21 cellular contexts compared by ENCODE assay signal in genomic region chr20:24953621-24954133, GRCh38. TPM values are rescaled to one million over a fixed set of nuclear protein-coding genes. Genes with fewer than 3 reads are reported as not detected.
DNase-seq lines count a peak whose midpoint lies in the region; ATAC-seq, FAIRE-seq and TF ChIP-seq lines count a peak whose summit lies in the region.
"Had no signal": no experiment of that assay in that cellular context is flagged by ENCODE, and none has a peak within 500 bp of the region (broad histone marks: within the 10 kb centered on the region; RNA-seq: fewer than 3 reads in every experiment).

No MANE protein-coding gene starts in this region.

- peaks cover 7 to 12% of the 10 kb centered on the region in 2 experiments for H3K27me3 ChIP-seq in HepG2 (ENCODE audit: control insufficient read depth in 1 of 2, insufficient read depth in 2 of 2, low read length in 2 of 2)
- H3K27me3 ChIP-seq: cardiac muscle cell, right atrium auricular region had no signal

- in situ Hi-C loops in HepG2 (cut with HindIII; ENCODE audit: extremely low pct_ligation_motif_present, low pct_unique_long_range_greater_than_20kb), result no loop called here

- no peaks in the 10 kb centered on the region; the same call in 1 of the 2 replicates for H4K20me1 ChIP-seq in HepG2 (ENCODE audit: insufficient read depth, low read length)

- POLR2A ChIA-PET in HepG2 (lab: Yijun Ruan, JAX), result no interaction called here

- ATAC-seq in activated CD8-positive, alpha-beta memory T cell treated with anti-CD3 and anti-CD28 coated beads, Interleukin-2, amount 10 ng/mL, durations not matched to agents 7 days and 5 days, result no peak
- ATAC-seq in HepG2, result no peak
- ATAC-seq: activated CD4-positive, CD25-positive, alpha-beta regulatory T cell treated with anti-CD3 and anti-CD28 coated beads, Interleukin-2, amount 50 U/mL, for 24 hours; PC-3 had no signal

- no peak overlapping the region for H3K27ac ChIP-seq in HepG2 (ENCODE audit: extremely low read length, insufficient read depth, low read length)
- H3K27ac ChIP-seq: cardiac muscle cell, right atrium auricular region had no signal

- peaks cover 50% of the 10 kb centered on the region for H3K4me1 Mint-ChIP-seq in T-helper 1 cell treated with Interleukin-12 subunit alpha and Interleukin-12 subunit beta and Interleukin-4 antibody, amounts not matched to agents 30 μg/mL and 1 μg/mL, for 36 hours (ENCODE audit: low read depth)
- H3K4me1 Mint-ChIP-seq in activated CD8-positive, alpha-beta memory T cell treated with anti-CD3 and anti-CD28 coated beads, Interleukin-2, amount 10 ng/mL, durations not matched to agents 7 days and 5 days, result peaks cover 58% of the 10 kb centered on the region
- peaks cover 59% of the 10 kb centered on the region for H3K4me1 Mint-ChIP-seq in stimulated activated naive CD8-positive, alpha-beta T cell treated with anti-CD3 and anti-CD28 coated beads, Interleukin-15, Interleukin-2, amounts not matched to agents 100 ng/mL and 50 ng/mL, for 24 hours (ENCODE audit: low read depth)

- no peak for TF ChIP-seq POLR2A in HepG2 (IDR thresholded peaks at IDR 0.05; ENCODE audit: insufficient read depth in 1 of 2, low read depth in 2 of 2, low read length in 2 of 2)

- peak overlapping the region; percentile 9 for H3K4me3 Mint-ChIP-seq in T-helper 1 cell treated with Interleukin-12 subunit alpha and Interleukin-12 subunit beta and Interleukin-4 antibody, amounts not matched to agents 30 μg/mL and 1 μg/mL, for 36 hours
- peak overlapping the region; percentile 58 for H3K4me3 Mint-ChIP-seq in activated CD8-positive, alpha-beta memory T cell treated with anti-CD3 and anti-CD28 coated beads, Interleukin-2, amount 10 ng/mL, durations not matched to agents 7 days and 5 days
- H3K4me3 Mint-ChIP-seq in stimulated activated naive CD8-positive, alpha-beta T cell treated with anti-CD3 and anti-CD28 coated beads, Interleukin-15, Interleukin-2, amounts not matched to agents 100 ng/mL and 50 ng/mL, for 24 hours, result peak overlapping the region; percentile 41

- peaks cover 49% of the 10 kb centered on the region for H3K36me3 Mint-ChIP-seq in T-helper 1 cell treated with Interleukin-12 subunit alpha and Interleukin-12 subunit beta and Interleukin-4 antibody, amounts not matched to agents 30 μg/mL and 1 μg/mL, for 36 hours (ENCODE audit: low read depth)
- peaks cover 51% of the 10 kb centered on the region for H3K36me3 Mint-ChIP-seq in activated CD8-positive, alpha-beta memory T cell treated with anti-CD3 and anti-CD28 coated beads, Interleukin-2, amount 10 ng/mL, durations not matched to agents 7 days and 5 days
- peaks cover 39% of the 10 kb centered on the region for H3K36me3 Mint-ChIP-seq in stimulated activated naive CD8-positive, alpha-beta T cell treated with anti-CD3 and anti-CD28 coated beads, Interleukin-15, Interleukin-2, amounts not matched to agents 100 ng/mL and 50 ng/mL, for 24 hours (ENCODE audit: low read depth)

- TF ChIP-seq RAD21 in HepG2 (CRISPR knock-in tag; IDR thresholded peaks at IDR 0.05), result no peak

- no peak overlapping the region for H3K9ac ChIP-seq in HepG2 (ENCODE audit: insufficient read depth, low read depth, low read length)

- no peaks in the 10 kb centered on the region for H3K27me3 Mint-ChIP-seq in T-helper 1 cell treated with Interleukin-12 subunit alpha and Interleukin-12 subunit beta and Interleukin-4 antibody, amounts not matched to agents 30 μg/mL and 1 μg/mL, for 36 hours (ENCODE audit: low read depth)
- H3K27me3 Mint-ChIP-seq in activated CD8-positive, alpha-beta memory T cell treated with anti-CD3 and anti-CD28 coated beads, Interleukin-2, amount 10 ng/mL, durations not matched to agents 7 days and 5 days, result no peaks in the 10 kb centered on the region
- H3K27me3 Mint-ChIP-seq in stimulated activated naive CD8-positive, alpha-beta T cell treated with anti-CD3 and anti-CD28 coated beads, Interleukin-15, Interleukin-2, amounts not matched to agents 100 ng/mL and 50 ng/mL, for 24 hours, result no peaks in the 10 kb centered on the region

- intact Hi-C loops in HepG2 (cut with micrococcal nuclease; ENCODE audit: unreplicated experiment), result no loop called here

- H3K9me3 ChIP-seq in HepG2 (ENCODE audit: low read length), result no peaks in the 10 kb centered on the region
- H3K9me3 ChIP-seq: right atrium auricular region had no signal

- 0 out of 2 replicates have a peak, but pooled peaks cover 5% of the 10 kb centered on the region for H3K4me1 ChIP-seq in HepG2 (ENCODE audit: insufficient read depth, low read length)

- TF ChIP-seq EP300 in HepG2 (IDR thresholded peaks at IDR 0.05; ENCODE audit: low read depth in 2 of 2, low read length in 2 of 2), result no peak
- no peak for TF ChIP-seq EP300 in HepG2 (CRISPR knock-in tag; IDR thresholded peaks at IDR 0.05; ENCODE audit: borderline replicate concordance)

- no TSS peak for BruUV-seq in HepG2 (replicated peaks; lab: Mats Ljungman, UMichigan)

- H3K4me3 ChIP-seq in HepG2 (replicated peaks in 1 of 3; ENCODE audit: insufficient read depth in 1 of 3, low read depth in 2 of 3, low read length in 3 of 3), result no peak overlapping the region
- H3K4me3 ChIP-seq: cardiac muscle cell, right atrium auricular region had no signal

- 91% methylated on average over 16 of the region's 16 CpGs for WGBS in HepG2 (ENCODE audit: low lambda C conversion rate)

- TF ChIP-seq CTCF in HepG2 (CRISPR knock-in tag; IDR thresholded peaks at IDR 0.05), result no peak

- FAIRE-seq in HepG2 (lab: Jason Lieb, UNC), result no peak
- FAIRE-seq: GM18507, kidney had no signal

- no peak for DNase-seq in T-helper 1 cell
- DNase-seq in activated CD8-positive, alpha-beta memory T cell treated with anti-CD3 and anti-CD28 coated beads, Interleukin-2, amount 10 ng/mL, durations not matched to agents 7 days and 5 days, result peak; percentile 61
- DNase-seq in HepG2 (ENCODE audit: low spot score), result no peak
- DNase-seq in COLO668 (lab: John Stamatoyannopoulos, UW; ENCODE audit: unreplicated experiment), result no peak
- no peak for DNase-seq in MV-4-11 (lab: John Stamatoyannopoulos, UW)
- DNase-seq in dermis blood vessel endothelial cell, result no peak
- DNase-seq: 8988T; activated effector memory CD4-positive, alpha-beta T cell treated with anti-CD3 and anti-CD28 coated beads, Interleukin-2, amount 50 U/mL, for 16 hours; IMR-90; kidney; NCI-H446; PC-3; stimulated activated CD4-positive, alpha-beta T cell treated with anti-CD3 and anti-CD28 coated beads, Interleukin-4, amount 100 ng/mL, for 24 hours; SW 1271 had no signal

- peak overlapping the region; percentile 77 for H3K27ac Mint-ChIP-seq in T-helper 1 cell treated with Interleukin-12 subunit alpha and Interleukin-12 subunit beta and Interleukin-4 antibody, amounts not matched to agents 30 μg/mL and 1 μg/mL, for 36 hours
- peak overlapping the region; percentile 100 for H3K27ac Mint-ChIP-seq in activated CD8-positive, alpha-beta memory T cell treated with anti-CD3 and anti-CD28 coated beads, Interleukin-2, amount 10 ng/mL, durations not matched to agents 7 days and 5 days
- peak overlapping the region; percentile 88 for H3K27ac Mint-ChIP-seq in stimulated activated naive CD8-positive, alpha-beta T cell treated with anti-CD3 and anti-CD28 coated beads, Interleukin-15, Interleukin-2, amounts not matched to agents 100 ng/mL and 50 ng/mL, for 24 hours

- no peak overlapping the region for H3K4me2 ChIP-seq in HepG2 (ENCODE audit: low read depth, low read length)

- H2AFZ ChIP-seq in HepG2 (ENCODE audit: low read length), result no peak overlapping the region

- CTCF ChIA-PET in activated CD8-positive, alpha-beta memory T cell treated with anti-CD3 and anti-CD28 coated beads, Interleukin-2, amount 10 ng/mL, durations not matched to agents 7 days and 5 days (lab: Charles Lee), result interaction anchor here (1.7 to 3.5 kb wide), 2 partner anchors 22 to 112 kb away, joined by 3 to 39 read pairs; no protein-coding TSS in a partner anchor
- CTCF ChIA-PET in HepG2 (lab: Yijun Ruan, JAX; ENCODE audit: low intra/inter-chr PET ratio, low total read pairs), result no interaction called here

- H3K79me2 ChIP-seq in HepG2 (ENCODE audit: insufficient read depth, low read length), result no peaks in the 10 kb centered on the region

- H3K9me3 Mint-ChIP-seq in T-helper 1 cell treated with Interleukin-12 subunit alpha and Interleukin-12 subunit beta and Interleukin-4 antibody, amounts not matched to agents 30 μg/mL and 1 μg/mL, for 36 hours, result peaks cover 2% of the 10 kb centered on the region
- no peaks in the 10 kb centered on the region for H3K9me3 Mint-ChIP-seq in activated CD8-positive, alpha-beta memory T cell treated with anti-CD3 and anti-CD28 coated beads, Interleukin-2, amount 10 ng/mL, durations not matched to agents 7 days and 5 days (ENCODE audit: low read depth)
- no peaks in the 10 kb centered on the region for H3K9me3 Mint-ChIP-seq in stimulated activated naive CD8-positive, alpha-beta T cell treated with anti-CD3 and anti-CD28 coated beads, Interleukin-15, Interleukin-2, amounts not matched to agents 100 ng/mL and 50 ng/mL, for 24 hours

- H3K36me3 ChIP-seq in HepG2 (replicated peaks in 1 of 2; ENCODE audit: control insufficient read depth in 1 of 2, insufficient read depth in 2 of 2, low read length in 2 of 2), result peaks cover 4% of the 10 kb centered on the region in 2 experiments; a peak in 3 of 5 replicates
- H3K36me3 ChIP-seq: cardiac muscle cell, right atrium auricular region had no signal

RNA-seq across cellular contexts. Expression of gene CST7, which starts 4.6 kb away (rescaled TPM):
- total RNA-seq in activated CD8-positive, alpha-beta memory T cell treated with anti-CD3 and anti-CD28 coated beads, Interleukin-2, amount 10 ng/mL, durations not matched to agents 7 days and 5 days, result 100 to 1,000 TPM; 177 to 202 TPM
- total RNA-seq in HepG2 (2016; rRNA removed; fragmentation: Illumina TruSeq; extraction: Trizol) (not detected in 2 replicates), dermis blood vessel endothelial cell (not detected in 2 replicates)
- total RNA-seq in HepG2 (2016; cell fraction: cytosol; rRNA removed; fragmentation: Illumina TruSeq; extraction: Trizol; ENCODE audit: low read depth), result not detected in 2 replicates
- total RNA-seq in HepG2 (2016; cell fraction: insoluble cytoplasmic fraction; rRNA removed; fragmentation: Illumina TruSeq; extraction: Trizol), result not detected in 2 replicates
- not detected in 2 replicates for total RNA-seq in HepG2 (2016; cell fraction: membrane; rRNA removed; fragmentation: Illumina TruSeq; extraction: Trizol)
- total RNA-seq in HepG2 (2016; cell fraction: nucleus; rRNA removed; fragmentation: Illumina TruSeq; extraction: Trizol), result not detected in 2 replicates
- not detected in 2 replicates for polyA plus RNA-seq in HepG2 (2011; rRNA removed)
- polyA plus RNA-seq in HepG2 (2011; cell fraction: cytosol; rRNA removed), result not detected in 2 replicates
- polyA plus RNA-seq in HepG2 (2011; cell fraction: nucleus; rRNA removed), result not detected in 2 replicates
- polyA plus RNA-seq in HepG2 (2012), result not detected in 2 replicates
- not detected in 2 replicates for polyA plus RNA-seq in HepG2 (2016; cell fraction: cytosol; fragmentation: Illumina TruSeq; extraction: Trizol; ENCODE audit: low read depth)
- polyA plus RNA-seq in HepG2 (2016; cell fraction: insoluble cytoplasmic fraction; fragmentation: Illumina TruSeq; extraction: Trizol; ENCODE audit: low read depth), result not detected in 2 replicates
- polyA plus RNA-seq in HepG2 (2016; cell fraction: membrane; fragmentation: Illumina TruSeq; extraction: Trizol; ENCODE audit: low read depth), result not detected in 2 replicates
- not detected in 2 replicates for polyA plus RNA-seq in HepG2 (2016; cell fraction: nucleus; fragmentation: Illumina TruSeq; extraction: Trizol; ENCODE audit: insufficient read depth, low read depth)
- polyA minus RNA-seq in HepG2 (2011; rRNA and poly(A)+ RNA removed; ENCODE audit: low replicate concordance), result not detected in 2 replicates
- not detected in 2 replicates for polyA minus RNA-seq in HepG2 (2011; cell fraction: cytosol; rRNA and poly(A)+ RNA removed)
- not detected in 2 replicates for polyA minus RNA-seq in HepG2 (2011; cell fraction: nucleus; rRNA and poly(A)+ RNA removed)
- total RNA-seq: cardiac muscle cell, glomerular endothelial cell, IMR-90, PC-3 had no signal
- polyA plus RNA-seq: IMR-90 had no signal

RNA-seq across cellular contexts. Expression of gene APMAP, which starts 38.9 kb away (rescaled TPM):
- 10 to 100 TPM; 47.5 to 56.0 TPM for total RNA-seq in activated CD8-positive, alpha-beta memory T cell treated with anti-CD3 and anti-CD28 coated beads, Interleukin-2, amount 10 ng/mL, durations not matched to agents 7 days and 5 days
- total RNA-seq in HepG2 (2016; rRNA removed; fragmentation: Illumina TruSeq; extraction: Trizol) (96.9 and 214 TPM in 2 replicates), dermis blood vessel endothelial cell (90.7 and 94.6 TPM in 2 replicates)
- total RNA-seq in HepG2 (2016; cell fraction: cytosol; rRNA removed; fragmentation: Illumina TruSeq; extraction: Trizol; ENCODE audit: low read depth), result 20.1 and 22.7 TPM in 2 replicates
- total RNA-seq in HepG2 (2016; cell fraction: insoluble cytoplasmic fraction; rRNA removed; fragmentation: Illumina TruSeq; extraction: Trizol), result 98.2 and 226 TPM in 2 replicates
- 41.7 and 44.7 TPM in 2 replicates for total RNA-seq in HepG2 (2016; cell fraction: membrane; rRNA removed; fragmentation: Illumina TruSeq; extraction: Trizol)
- 175 and 197 TPM in 2 replicates for total RNA-seq in HepG2 (2016; cell fraction: nucleus; rRNA removed; fragmentation: Illumina TruSeq; extraction: Trizol)
- 168 and 177 TPM in 2 replicates for polyA plus RNA-seq in HepG2 (2011; rRNA removed)
- polyA plus RNA-seq in HepG2 (2011; cell fraction: cytosol; rRNA removed), result 161 and 178 TPM in 2 replicates
- 60.9 and 87.7 TPM in 2 replicates for polyA plus RNA-seq in HepG2 (2011; cell fraction: nucleus; rRNA removed)
- polyA plus RNA-seq in HepG2 (2012), result 152 and 183 TPM in 2 replicates
- 19.3 and 19.6 TPM in 2 replicates for polyA plus RNA-seq in HepG2 (2016; cell fraction: cytosol; fragmentation: Illumina TruSeq; extraction: Trizol; ENCODE audit: low read depth)
- polyA plus RNA-seq in HepG2 (2016; cell fraction: insoluble cytoplasmic fraction; fragmentation: Illumina TruSeq; extraction: Trizol; ENCODE audit: low read depth), result 91.9 and 93.0 TPM in 2 replicates
- polyA plus RNA-seq in HepG2 (2016; cell fraction: membrane; fragmentation: Illumina TruSeq; extraction: Trizol; ENCODE audit: low read depth), result 31.8 and 32.4 TPM in 2 replicates
- polyA plus RNA-seq in HepG2 (2016; cell fraction: nucleus; fragmentation: Illumina TruSeq; extraction: Trizol; ENCODE audit: insufficient read depth, low read depth), result 261 and 268 TPM in 2 replicates
- polyA minus RNA-seq in HepG2 (2011; rRNA and poly(A)+ RNA removed; ENCODE audit: low replicate concordance), result 27.2 and 96.2 TPM in 2 replicates
- 41.4 and 51.0 TPM in 2 replicates for polyA minus RNA-seq in HepG2 (2011; cell fraction: cytosol; rRNA and poly(A)+ RNA removed)
- polyA minus RNA-seq in HepG2 (2011; cell fraction: nucleus; rRNA and poly(A)+ RNA removed), result 33.6 and 47.4 TPM in 2 replicates

Comparison
In these comparisons a context has a peak if more than half of its experiments do, and no peak if none do; other contexts are left out.
1. RNA of gene CST7, which starts 4.6 kb away (total RNA-seq): 177 to 202 TPM in activated CD8-positive, alpha-beta memory T cell treated with anti-CD3 and anti-CD28 coated beads, Interleukin-2, amount 10 ng/mL, durations not matched to agents 7 days and 5 days; not detected in HepG2 and not detected in dermis blood vessel endothelial cell; every median in the first group is over 100 times any median in the second.
2. Peak in every context shown above with its lines, with median percentiles within 50 percentile points of each other: H3K27ac Mint-ChIP-seq and H3K4me3 Mint-ChIP-seq.